In the genomic region with DNA sequence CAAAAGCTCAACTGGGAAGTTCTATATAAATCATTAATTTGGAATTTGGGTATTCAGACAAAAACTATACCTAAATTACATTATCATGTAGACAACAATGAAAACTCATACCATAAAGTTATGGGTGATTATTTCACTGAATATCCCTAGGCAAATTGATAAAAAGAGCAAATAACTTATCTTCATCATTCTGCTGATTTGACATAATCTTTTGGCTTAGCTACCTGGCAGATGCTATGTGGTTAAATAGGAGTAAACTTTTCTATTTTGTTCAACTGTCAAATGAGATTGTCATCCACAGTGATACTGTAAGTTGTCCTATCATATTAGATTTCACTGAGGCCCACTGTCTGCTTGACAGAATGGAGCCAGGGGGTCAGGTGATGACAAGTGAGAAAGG, we compare ENCODE assay signal across 1 cellular context.
TF ChIP-seq lines count a peak whose summit lies in the region.

No MANE protein-coding gene starts in this region.

TF ChIP-seq in WTC11, 78 proteins besides CTCF, POLR2A, EP300 and RAD21 (continued from another document):
- TF ChIP-seq, protein P1, sequence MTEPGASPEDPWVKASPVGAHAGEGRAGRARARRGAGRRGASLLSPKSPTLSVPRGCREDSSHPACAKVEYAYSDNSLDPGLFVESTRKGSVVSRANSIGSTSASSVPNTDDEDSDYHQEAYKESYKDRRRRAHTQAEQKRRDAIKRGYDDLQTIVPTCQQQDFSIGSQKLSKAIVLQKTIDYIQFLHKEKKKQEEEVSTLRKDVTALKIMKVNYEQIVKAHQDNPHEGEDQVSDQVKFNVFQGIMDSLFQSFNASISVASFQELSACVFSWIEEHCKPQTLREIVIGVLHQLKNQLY (CRISPR knock-in tag; IDR thresholded peaks at IDR 0.05) = no peak
- no peak for TF ChIP-seq EMX1 (CRISPR knock-in tag; IDR thresholded peaks at IDR 0.05)
- TF ChIP-seq, protein P2, sequence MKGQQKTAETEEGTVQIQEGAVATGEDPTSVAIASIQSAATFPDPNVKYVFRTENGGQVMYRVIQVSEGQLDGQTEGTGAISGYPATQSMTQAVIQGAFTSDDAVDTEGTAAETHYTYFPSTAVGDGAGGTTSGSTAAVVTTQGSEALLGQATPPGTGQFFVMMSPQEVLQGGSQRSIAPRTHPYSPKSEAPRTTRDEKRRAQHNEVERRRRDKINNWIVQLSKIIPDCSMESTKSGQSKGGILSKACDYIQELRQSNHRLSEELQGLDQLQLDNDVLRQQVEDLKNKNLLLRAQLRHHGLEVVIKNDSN (CRISPR knock-in tag; IDR thresholded peaks at IDR 0.05) = no peak
- TF ChIP-seq, protein P3, sequence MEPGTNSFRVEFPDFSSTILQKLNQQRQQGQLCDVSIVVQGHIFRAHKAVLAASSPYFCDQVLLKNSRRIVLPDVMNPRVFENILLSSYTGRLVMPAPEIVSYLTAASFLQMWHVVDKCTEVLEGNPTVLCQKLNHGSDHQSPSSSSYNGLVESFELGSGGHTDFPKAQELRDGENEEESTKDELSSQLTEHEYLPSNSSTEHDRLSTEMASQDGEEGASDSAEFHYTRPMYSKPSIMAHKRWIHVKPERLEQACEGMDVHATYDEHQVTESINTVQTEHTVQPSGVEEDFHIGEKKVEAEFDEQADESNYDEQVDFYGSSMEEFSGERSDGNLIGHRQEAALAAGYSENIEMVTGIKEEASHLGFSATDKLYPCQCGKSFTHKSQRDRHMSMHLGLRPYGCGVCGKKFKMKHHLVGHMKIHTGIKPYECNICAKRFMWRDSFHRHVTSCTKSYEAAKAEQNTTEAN (CRISPR knock-in tag; IDR thresholded peaks at IDR 0.05) = no peak
- TF ChIP-seq, protein P4, sequence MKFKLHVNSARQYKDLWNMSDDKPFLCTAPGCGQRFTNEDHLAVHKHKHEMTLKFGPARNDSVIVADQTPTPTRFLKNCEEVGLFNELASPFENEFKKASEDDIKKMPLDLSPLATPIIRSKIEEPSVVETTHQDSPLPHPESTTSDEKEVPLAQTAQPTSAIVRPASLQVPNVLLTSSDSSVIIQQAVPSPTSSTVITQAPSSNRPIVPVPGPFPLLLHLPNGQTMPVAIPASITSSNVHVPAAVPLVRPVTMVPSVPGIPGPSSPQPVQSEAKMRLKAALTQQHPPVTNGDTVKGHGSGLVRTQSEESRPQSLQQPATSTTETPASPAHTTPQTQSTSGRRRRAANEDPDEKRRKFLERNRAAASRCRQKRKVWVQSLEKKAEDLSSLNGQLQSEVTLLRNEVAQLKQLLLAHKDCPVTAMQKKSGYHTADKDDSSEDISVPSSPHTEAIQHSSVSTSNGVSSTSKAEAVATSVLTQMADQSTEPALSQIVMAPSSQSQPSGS (CRISPR knock-in tag; IDR thresholded peaks at IDR 0.05; ENCODE audit: borderline replicate concordance, low read depth) = no peak
